2 cellular contexts compared by ENCODE assay signal in genomic region chr1:180145446-180145845, GRCh38.
TF ChIP-seq lines count a peak whose summit lies in the region.

No MANE protein-coding gene starts in this region.

TF ChIP-seq in SK-N-SH, 30 proteins besides CTCF, POLR2A, EP300 and RAD21 (continued from another document):
- TF ChIP-seq REST (IDR thresholded peaks at IDR 0.05; ENCODE audit: low read depth, low read length) (no peak), NRF1 (IDR thresholded peaks at IDR 0.05; ENCODE audit: low read depth, low read length) (no peak), USF2 (IDR thresholded peaks at IDR 0.05; ENCODE audit: borderline replicate concordance, low read depth, low read length) (no peak), RCOR1 (IDR thresholded peaks at IDR 0.05; ENCODE audit: low read length) (no peak), EZH2phosphoT487 (IDR thresholded peaks at IDR 0.05; ENCODE audit: borderline replicate concordance, low read depth) (no peak), GABPA (IDR thresholded peaks at IDR 0.05; ENCODE audit: low read depth) (no peak), USF1 (IDR thresholded peaks at IDR 0.05; ENCODE audit: borderline replicate concordance, low read depth) (no peak), RXRA (IDR thresholded peaks at IDR 0.05; ENCODE audit: borderline replicate concordance, low read depth) (no peak), ZBTB33 (IDR thresholded peaks at IDR 0.05; ENCODE audit: borderline replicate concordance, low read depth) (no peak), RFX5 (IDR thresholded peaks at IDR 0.05; ENCODE audit: low read length) (no peak)

TF ChIP-seq in SK-N-SH treated with all-trans-retinoic acid at 6 μM for 48 hours, 23 proteins besides CTCF, POLR2A, EP300 and RAD21 (continued from another document):
- TF ChIP-seq POU6F1 (CRISPR knock-in tag; IDR thresholded peaks at IDR 0.05; ENCODE audit: borderline replicate concordance, low read depth) (no peak), ZNF565 (CRISPR knock-in tag; conservative IDR thresholded peaks at IDR 0.05; ENCODE audit: low read depth) (no peak), GLIS3 (CRISPR knock-in tag; IDR thresholded peaks at IDR 0.05) (no peak), CREB5 (CRISPR knock-in tag; IDR thresholded peaks at IDR 0.05; ENCODE audit: low read depth) (no peak), TOX (CRISPR knock-in tag; IDR thresholded peaks at IDR 0.05; ENCODE audit: borderline replicate concordance) (no peak), ZNF70 (CRISPR knock-in tag; IDR thresholded peaks at IDR 0.05) (no peak), PPARA (CRISPR knock-in tag; IDR thresholded peaks at IDR 0.05; ENCODE audit: borderline replicate concordance) (no peak), ESRRG (CRISPR knock-in tag; IDR thresholded peaks at IDR 0.05) (no peak), CSRNP3 (CRISPR knock-in tag; IDR thresholded peaks at IDR 0.05) (no peak), ISL1 (CRISPR knock-in tag; IDR thresholded peaks at IDR 0.05) (no peak), SNAI2 (CRISPR knock-in tag; IDR thresholded peaks at IDR 0.05) (no peak)
